Comparison of ENCODE assay signal across 16 cellular contexts in the genomic region with DNA sequence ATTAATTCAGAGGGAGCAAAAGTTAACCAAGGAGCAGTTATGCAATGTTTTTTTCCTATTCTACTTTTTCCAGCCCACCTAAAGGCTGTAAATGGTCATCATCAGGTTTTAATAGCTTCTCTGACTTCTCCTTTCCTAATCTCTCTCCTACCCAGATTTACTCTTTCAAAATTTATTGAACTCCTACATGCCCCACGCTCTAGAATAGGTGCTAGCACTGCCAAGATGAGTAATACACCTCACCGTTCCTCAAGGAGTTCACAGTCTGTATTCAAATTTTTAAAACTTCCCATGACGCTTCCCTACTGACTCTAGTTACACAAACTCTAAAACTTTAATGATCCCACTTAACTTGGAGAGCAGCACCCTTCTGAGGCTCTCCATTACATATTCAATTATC. TPM values are rescaled to one million over a fixed set of nuclear protein-coding genes. Genes with fewer than 3 reads are reported as not detected.
DNase-seq lines count a peak whose midpoint lies in the region; ATAC-seq and TF ChIP-seq lines count a peak whose summit lies in the region.
"Had no signal": no experiment of that assay in that cellular context is flagged by ENCODE, and none has a peak within 500 bp of the region (broad histone marks: within the 10 kb centered on the region; RNA-seq: fewer than 3 reads in every experiment).

No MANE protein-coding gene starts in this region.

- TF ChIP-seq CTCF in colonic mucosa (IDR thresholded peaks at IDR 0.05) (no peak), stomach (IDR thresholded peaks at IDR 0.05) (no peak)

- TF ChIP-seq EP300 in stomach (IDR thresholded peaks at IDR 0.05): no peak

- H3K9ac ChIP-seq in colonic mucosa (ENCODE audit: low read depth in 2 of 2, low read length in 2 of 2): no peak overlapping the region
- H3K9ac ChIP-seq in mucosa of rectum (ENCODE audit: low read depth in 1 of 2, low read length in 2 of 2): no peak overlapping the region

- no peaks in the 10 kb centered on the region for H3K36me3 ChIP-seq in colonic mucosa
- H3K36me3 ChIP-seq in mucosa of rectum (ENCODE audit: control insufficient read depth in 2 of 2, insufficient read depth in 2 of 2, low read length in 2 of 2): peaks cover 0 to 7% of the 10 kb centered on the region in 2 donors
- H3K36me3 ChIP-seq in stomach: peaks cover 0 to 14% (median 4%) of the 10 kb centered on the region in 4 donors

- peaks cover 5% of the 10 kb centered on the region for H3K4me1 ChIP-seq in colonic mucosa
- peaks cover 8 to 10% of the 10 kb centered on the region in 2 donors for H3K4me1 ChIP-seq in mucosa of rectum (ENCODE audit: control insufficient read depth in 2 of 2, insufficient read depth in 2 of 2, low read length in 2 of 2)
- peaks cover 0 to 42% (median 25%) of the 10 kb centered on the region in 4 donors for H3K4me1 ChIP-seq in stomach

- H3K4me3 ChIP-seq in colonic mucosa (no peak overlapping the region), mucosa of rectum (ENCODE audit: low read length in 2 of 2) (no peak overlapping the region), stomach (no peak overlapping the region)

- intact Hi-C loops in colonic mucosa (cut with DNase I) (no loop called here), stomach (cut with DNase I; ENCODE audit: low total_unique reads) (no loop called here)

- peaks cover 12% of the 10 kb centered on the region for H3K36me3 Mint-ChIP-seq in activated T-cell treated with anti-CD3 and anti-CD28 coated beads, Interleukin-2, amount 50 U/mL, for 4 hours (ENCODE audit: insufficient read depth)
- H3K36me3 Mint-ChIP-seq: activated naive CD8-positive, alpha-beta T cell treated with anti-CD3 and anti-CD28 coated beads, Interleukin-2, amount 10 ng/mL, durations not matched to agents 7 days and 5 days; WTC11 had no signal

- DNase-seq in M059J (ENCODE audit: low read depth): peak; percentile 56
- DNase-seq in colonic mucosa: no peak
- DNase-seq in stomach: no peak
- no peak for DNase-seq in substantia nigra (lab: John Stamatoyannopoulos, UW)
- DNase-seq in NCI-H774 (lab: John Stamatoyannopoulos, UW): no peak
- no peak for DNase-seq in NCI-H1436 treated with DMSO at 0.1 percent for 48 hours (lab: John Stamatoyannopoulos, UW)
- no peak for DNase-seq in activated T-cell treated with anti-CD3 and anti-CD28 coated beads, Interleukin-2, amount 50 U/mL, for 4 hours
- DNase-seq: activated naive CD8-positive, alpha-beta T cell treated with anti-CD3 and anti-CD28 coated beads, Interleukin-2, amount 10 ng/mL, durations not matched to agents 7 days and 5 days; EL; Kasumi-1; left cardiac atrium; NCI-H2107; NK-92 treated with Interleukin-12 subunit alpha and Interleukin-12 subunit beta, amount 100 ng/mL, for 24 hours had no signal

- 72 to 82% (median 79%) methylated on average over 3 of the region's 3 CpGs for WGBS in stomach, 5 donors

- no peaks in the 10 kb centered on the region for H3K9me3 ChIP-seq in colonic mucosa
- no peaks in the 10 kb centered on the region for H3K9me3 ChIP-seq in mucosa of rectum (ENCODE audit: control insufficient read depth in 2 of 2, low read length in 2 of 2)
- peaks cover 0 to 5% (median 0%) of the 10 kb centered on the region in 4 donors for H3K9me3 ChIP-seq in stomach

- H3K27me3 Mint-ChIP-seq in activated T-cell treated with anti-CD3 and anti-CD28 coated beads, Interleukin-2, amount 50 U/mL, for 4 hours (ENCODE audit: low read depth): no peaks in the 10 kb centered on the region
- H3K27me3 Mint-ChIP-seq: activated naive CD8-positive, alpha-beta T cell treated with anti-CD3 and anti-CD28 coated beads, Interleukin-2, amount 10 ng/mL, durations not matched to agents 7 days and 5 days had no signal

- no peak for ATAC-seq in activated T-cell treated with anti-CD3 and anti-CD28 coated beads, Interleukin-2, amount 50 U/mL, for 4 hours

- H3K27ac ChIP-seq in colonic mucosa (peak overlapping the region; percentile 46), mucosa of rectum (ENCODE audit: low read depth in 2 of 2, low read length in 2 of 2) (peak overlapping the region; percentile 44 to 46), stomach (peak overlapping the region in 4 of 5 donors; percentile 28 to 71 (median 71)), substantia nigra (ENCODE audit: low read depth, low read length, poor library complexity, severe bottlenecking) (no peak overlapping the region)

- H3K4me1 Mint-ChIP-seq in activated T-cell treated with anti-CD3 and anti-CD28 coated beads, Interleukin-2, amount 50 U/mL, for 4 hours (ENCODE audit: low read depth): no peaks in the 10 kb centered on the region
- H3K4me1 Mint-ChIP-seq: activated naive CD8-positive, alpha-beta T cell treated with anti-CD3 and anti-CD28 coated beads, Interleukin-2, amount 10 ng/mL, durations not matched to agents 7 days and 5 days had no signal

- no peaks in the 10 kb centered on the region for H3K27me3 ChIP-seq in colonic mucosa
- H3K27me3 ChIP-seq in mucosa of rectum (ENCODE audit: control insufficient read depth in 2 of 2, insufficient read depth in 2 of 2, low read length in 2 of 2): no peaks in the 10 kb centered on the region
- H3K27me3 ChIP-seq in stomach: no peaks in the 10 kb centered on the region

- no peak for TF ChIP-seq POLR2A in stomach (IDR thresholded peaks at IDR 0.05)

- no peak overlapping the region for H3K4me3 Mint-ChIP-seq in activated T-cell treated with anti-CD3 and anti-CD28 coated beads, Interleukin-2, amount 50 U/mL, for 4 hours
- H3K4me3 Mint-ChIP-seq: activated naive CD8-positive, alpha-beta T cell treated with anti-CD3 and anti-CD28 coated beads, Interleukin-2, amount 10 ng/mL, durations not matched to agents 7 days and 5 days; neural crest cell; WTC11 had no signal

- no peaks in the 10 kb centered on the region for H3K9me3 Mint-ChIP-seq in activated T-cell treated with anti-CD3 and anti-CD28 coated beads, Interleukin-2, amount 50 U/mL, for 4 hours
- H3K9me3 Mint-ChIP-seq: activated naive CD8-positive, alpha-beta T cell treated with anti-CD3 and anti-CD28 coated beads, Interleukin-2, amount 10 ng/mL, durations not matched to agents 7 days and 5 days had no signal

RNA-seq across cellular contexts. Expression of a gene that starts 51.7 kb away (rescaled TPM):
- total RNA-seq in M059J (2014; rRNA removed; shearing (Covaris generic)): 1.9 and 2.1 TPM in 2 replicates
- 10 to 100 TPM; 11.4 to 19.4 TPM for total RNA-seq in colonic mucosa
- 1 to 10 TPM in 1 of 5 donors, under 1 TPM in 3, not detected in 1; under 0.01 to 3.5 (median 0.58) TPM for total RNA-seq in stomach
- polyA plus RNA-seq in stomach: 1 to 10 TPM; 1.1 to 1.5 (median 1.1) TPM
- total RNA-seq in activated T-cell treated with anti-CD3 and anti-CD28 coated beads, Interleukin-2, amount 50 U/mL, for 4 hours: 1 to 10 TPM; 4.3 to 4.9 (median 4.4) TPM
